In the genomic region with DNA sequence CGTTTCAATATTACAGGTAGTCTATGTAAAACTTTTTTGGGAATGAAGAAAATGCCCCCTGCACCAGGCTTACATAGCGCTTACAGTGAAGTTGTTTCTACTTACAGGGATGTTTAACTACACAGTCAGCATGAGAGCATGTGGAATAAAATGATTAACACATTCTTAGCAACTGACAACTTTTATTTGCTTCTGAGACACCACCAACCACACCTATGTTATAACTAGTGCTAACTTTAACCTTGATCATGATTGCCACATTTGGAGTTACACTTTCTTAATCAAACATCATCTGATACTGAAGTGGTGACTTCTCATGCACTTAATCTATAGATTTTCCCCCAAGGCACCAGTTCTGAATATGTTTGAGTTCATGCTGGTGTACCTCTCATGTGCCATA, we compare ENCODE assay signal across 21 cellular contexts.
"Had no signal": no experiment of that assay in that cellular context is flagged by ENCODE, and none has a peak within 500 bp of the region (broad histone marks: within the 10 kb centered on the region; RNA-seq: fewer than 3 reads in every experiment).

No MANE protein-coding gene starts in this region.

- H3K4me1 Mint-ChIP-seq: central memory CD8-positive, alpha-beta T cell; mesothelial cell of epicardium; naive thymus-derived CD4-positive, alpha-beta T cell had no signal

- ATAC-seq: gastrocnemius medialis; heart right ventricle; left cardiac atrium; left lobe of liver; left ventricle myocardium superior; lower lobe of right lung; naive thymus-derived CD4-positive, alpha-beta T cell had no signal

- H3K4me3 Mint-ChIP-seq: central memory CD8-positive, alpha-beta T cell; mesothelial cell of epicardium; naive thymus-derived CD4-positive, alpha-beta T cell had no signal

- H3K27ac ChIP-seq: coronary artery, dorsolateral prefrontal cortex, esophagus muscularis mucosa, gastrocnemius medialis, heart right ventricle, lower lobe of right lung had no signal

- H3K4me1 ChIP-seq: esophagus muscularis mucosa, gastrocnemius medialis, heart right ventricle, lower lobe of right lung had no signal

- H3K27me3 ChIP-seq: gastrocnemius medialis had no signal

- H3K36me3 Mint-ChIP-seq: mesothelial cell of epicardium had no signal

- H3K36me3 ChIP-seq: esophagus muscularis mucosa, gastrocnemius medialis, heart right ventricle, lower lobe of right lung had no signal

- H3K27ac Mint-ChIP-seq: mesothelial cell of epicardium; naive thymus-derived CD4-positive, alpha-beta T cell had no signal

- H3K4me3 ChIP-seq: coronary artery, dorsolateral prefrontal cortex, esophagus muscularis mucosa, gastrocnemius medialis, heart right ventricle, lower lobe of right lung had no signal

- DNase-seq: cerebellar nuclear complex; dermis blood vessel endothelial cell; dorsolateral prefrontal cortex; effector CD4-positive, alpha-beta T cell; effector memory CD4-positive, alpha-beta T cell; foreskin melanocyte; gastrocnemius medialis; glutamatergic neuron; head of caudate nucleus; heart right ventricle; hippocampal formation; left cardiac atrium; left ventricle myocardium superior; lower lobe of right lung; mesenchymal stem cell; naive thymus-derived CD4-positive, alpha-beta T cell had no signal
